21 cellular contexts compared by ENCODE assay signal in the genomic region with DNA sequence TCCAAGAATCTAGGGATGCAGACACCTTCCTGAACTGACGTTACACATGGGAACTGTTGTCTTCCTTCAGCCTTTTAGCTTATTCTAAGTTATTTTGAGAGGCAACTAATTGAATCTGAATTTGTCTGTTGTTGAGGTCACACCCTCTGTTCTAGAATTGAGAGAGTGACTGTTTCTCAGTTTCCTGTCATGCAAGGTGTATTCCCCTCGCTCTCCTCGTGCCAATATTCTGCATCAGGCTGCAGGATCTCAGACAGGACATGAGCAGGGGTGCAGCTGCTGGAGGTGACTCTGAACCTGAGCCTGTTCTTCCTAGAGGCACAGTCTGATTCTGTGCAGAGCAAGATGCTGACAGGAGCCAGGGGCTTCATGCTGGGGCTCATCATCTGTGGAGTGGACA. TPM values are rescaled to one million over a fixed set of nuclear protein-coding genes. Genes with fewer than 3 reads are reported as not detected.
DNase-seq lines count a peak whose midpoint lies in the region; ATAC-seq, FAIRE-seq and TF ChIP-seq lines count a peak whose summit lies in the region.
"Had no signal": no experiment of that assay in that cellular context is flagged by ENCODE, and none has a peak within 500 bp of the region (broad histone marks: within the 10 kb centered on the region; RNA-seq: fewer than 3 reads in every experiment).

No MANE protein-coding gene starts in this region.

- H3K4me1 ChIP-seq in endodermal cell (ENCODE audit: control insufficient read depth, insufficient read depth, low read length) (no peaks in the 10 kb centered on the region), testis (no peaks in the 10 kb centered on the region)
- H3K4me1 ChIP-seq: BE2C, SJSA1 had no signal

- ATAC-seq in activated CD4-positive, CD25-positive, alpha-beta regulatory T cell treated with anti-CD3 and anti-CD28 coated beads, Interleukin-2, amount 50 U/mL, for 24 hours, result peak; percentile 36 to 53
- peak; percentile 71 for ATAC-seq in HG02870 (IDR thresholded peaks at IDR 0.05; ENCODE audit: unreplicated experiment)
- no peak for ATAC-seq in left lobe of liver

- H3K9ac ChIP-seq in endodermal cell (ENCODE audit: extremely low read depth, low read length, poor library complexity, severe bottlenecking), result no peak overlapping the region

- peaks cover 2% of the 10 kb centered on the region for H3K4me1 Mint-ChIP-seq in endodermal cell
- H3K4me1 Mint-ChIP-seq: CD4-positive, alpha-beta memory T cell had no signal

- peaks cover 7% of the 10 kb centered on the region for H3K36me3 Mint-ChIP-seq in endodermal cell (ENCODE audit: low read depth)

- no peak overlapping the region for H3K27ac Mint-ChIP-seq in endodermal cell
- H3K27ac Mint-ChIP-seq: CD4-positive, alpha-beta memory T cell; IgD-negative memory B cell had no signal

- no peaks in the 10 kb centered on the region for H3K36me3 ChIP-seq in endodermal cell (ENCODE audit: control insufficient read depth, insufficient read depth, low read length)
- no peaks in the 10 kb centered on the region for H3K36me3 ChIP-seq in testis (ENCODE audit: low read depth, missing control alignments)
- H3K36me3 ChIP-seq: BE2C, SJSA1 had no signal

- TF ChIP-seq POLR2A in GM12891 (IDR thresholded peaks at IDR 0.05; ENCODE audit: low read depth, low read length), result no peak
- TF ChIP-seq POLR2A in testis (IDR thresholded peaks at IDR 0.05), result no peak

- DNase-seq in activated CD4-positive, CD25-positive, alpha-beta regulatory T cell (lab: John Stamatoyannopoulos, UW), result no peak
- DNase-seq in GM12891 (ENCODE audit: insufficient read length, low spot score) (no peak), endodermal cell (no peak), CD1c-positive myeloid dendritic cell (ENCODE audit: extremely low spot score) (no peak), left lobe of liver (ENCODE audit: low spot score) (no peak), testis (no peak)
- DNase-seq: BE2C; Calu3; CD4-positive, alpha-beta memory T cell; DMS53; Kasumi-1; MM.1S; NCI-H1092 treated with DMSO at 0.1 percent for 48 hours; NCI-H2081 treated with DMSO at 0.1 percent for 48 hours; NCI-H510A treated with DMSO at 0.1 percent for 48 hours had no signal

- H3K9me3 Mint-ChIP-seq in endodermal cell, result peaks cover 19% of the 10 kb centered on the region

- intact Hi-C loops in testis (cut with DNase I; ENCODE audit: low total_unique reads), result no loop called here

- peaks cover 14% of the 10 kb centered on the region for H3K9me3 ChIP-seq in endodermal cell (ENCODE audit: control insufficient read depth, low read length)
- H3K9me3 ChIP-seq in testis, result no peaks in the 10 kb centered on the region
- H3K9me3 ChIP-seq: BE2C had no signal

- no peaks in the 10 kb centered on the region for H3K27me3 Mint-ChIP-seq in endodermal cell (ENCODE audit: insufficient read depth)
- H3K27me3 Mint-ChIP-seq: IgD-negative memory B cell had no signal

- H3K27me3 ChIP-seq in endodermal cell (ENCODE audit: control insufficient read depth, insufficient read depth, low read length, poor library complexity, severe bottlenecking) (no peaks in the 10 kb centered on the region), testis (no peaks in the 10 kb centered on the region)

- H3K4me3 ChIP-seq in endodermal cell (ENCODE audit: low read length) (no peak overlapping the region), testis (no peak overlapping the region)
- H3K4me3 ChIP-seq: SJSA1 had no signal

- H3K4me3 Mint-ChIP-seq in endodermal cell, result no peak overlapping the region
- H3K4me3 Mint-ChIP-seq: CD4-positive, alpha-beta memory T cell; IgD-negative memory B cell had no signal

- no peak for TF ChIP-seq CTCF in endodermal cell (conservative IDR thresholded peaks at IDR 0.05)
- TF ChIP-seq CTCF in testis (IDR thresholded peaks at IDR 0.05), result no peak

- 83 to 100% methylated on average over 2 to 3 of the region's 3 CpGs for WGBS in endodermal cell (ENCODE audit: insufficient coverage in 1 of 2, insufficient read length in 1 of 2), 2 experiments
- 74 to 85% methylated on average over 3 of the region's 3 CpGs for WGBS in testis, 2 donors

- H3K27ac ChIP-seq in endodermal cell (ENCODE audit: low read depth, low read length), result peak overlapping the region; percentile 54
- H3K27ac ChIP-seq in testis, result no peak overlapping the region
- H3K27ac ChIP-seq: 22Rv1, SJSA1 had no signal

- FAIRE-seq in GM12891 (lab: Jason Lieb, UNC), result peak; percentile 54

TF ChIP-seq in GM12891, 5 proteins besides CTCF, POLR2A, EP300 and RAD21:
- TF ChIP-seq SPI1 (IDR thresholded peaks at IDR 0.05; ENCODE audit: low read depth, low read length), result no peak
- TF ChIP-seq POU2F2 (IDR thresholded peaks at IDR 0.05; ENCODE audit: low read depth, low read length), result no peak
- TF ChIP-seq TAF1 (IDR thresholded peaks at IDR 0.05; ENCODE audit: low read depth, low read length), result no peak
- no peak for TF ChIP-seq POLR2AphosphoS5 (IDR thresholded peaks at IDR 0.05; ENCODE audit: low read depth, low read length)
- no peak for TF ChIP-seq PAX5 (IDR thresholded peaks at IDR 0.05; ENCODE audit: insufficient read depth, low read length, severe bottlenecking)

RNA-seq across cellular contexts. Expression of a gene that starts 52.5 kb away (rescaled TPM):
- polyA plus RNA-seq in GM12891 (2012; ENCODE audit: low read depth, missing spikeins), result 654 TPM
- total RNA-seq in endodermal cell, result 10 to 100 TPM; 13.5 to 20.6 TPM
- 3.2 TPM for polyA plus RNA-seq in endodermal cell (2013, experiment 1 of 2)
- 1.9 TPM for polyA plus RNA-seq in endodermal cell (2013, experiment 2 of 2)
- 11.3 TPM for total RNA-seq in left lobe of liver
- total RNA-seq in testis, result 10 to 100 TPM; 14.4 to 39.5 TPM
- polyA plus RNA-seq in testis (ENCODE audit: insufficient read depth, low read depth, low replicate concordance), result 183 TPM
- total RNA-seq: HT-29, SJSA1 had no signal

RNA-seq across cellular contexts. Expression of a gene that starts 54.9 kb away (rescaled TPM):
- polyA plus RNA-seq in GM12891 (2012; ENCODE audit: low read depth, missing spikeins), result 1,963 TPM
- total RNA-seq in endodermal cell, result 1 to 10 TPM; 1.7 to 1.9 TPM
- 1.0 TPM for polyA plus RNA-seq in endodermal cell (2013, experiment 1 of 2)
- 1.0 TPM for polyA plus RNA-seq in endodermal cell (2013, experiment 2 of 2)
- 10.8 TPM for total RNA-seq in left lobe of liver
- total RNA-seq in testis, result 10 to 100 TPM; 26.5 to 48.9 TPM
- polyA plus RNA-seq in testis (ENCODE audit: insufficient read depth, low read depth, low replicate concordance), result 143 TPM
- total RNA-seq: HT-29, SJSA1 had no signal
